31 cellular contexts compared by ENCODE assay signal in the genomic region with DNA sequence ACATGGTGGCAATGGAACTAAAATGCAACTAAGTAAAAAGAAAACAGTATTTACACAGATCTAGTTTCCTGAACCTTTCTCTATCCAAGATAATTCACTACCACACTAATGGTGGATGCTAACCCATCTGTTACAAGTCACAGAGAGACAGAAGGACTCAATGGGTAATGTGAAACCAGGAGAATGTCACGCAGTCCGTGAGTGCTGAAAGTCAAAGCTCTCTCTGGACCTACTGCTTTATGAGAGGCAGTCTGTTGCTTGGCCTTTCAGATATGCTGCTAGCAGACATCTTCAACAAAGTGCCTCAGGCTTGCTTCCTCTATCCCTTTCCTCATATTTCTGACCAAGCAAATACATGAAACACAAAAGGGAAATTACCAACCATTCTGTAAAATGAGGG.
DNase-seq lines count a peak whose midpoint lies in the region; ATAC-seq, FAIRE-seq and TF ChIP-seq lines count a peak whose summit lies in the region.
"Had no signal": no experiment of that assay in that cellular context is flagged by ENCODE, and none has a peak within 500 bp of the region (broad histone marks: within the 10 kb centered on the region; RNA-seq: fewer than 3 reads in every experiment).

No MANE protein-coding gene starts in this region.

- H3K36me3 Mint-ChIP-seq in progenitor cell of endocrine pancreas (ENCODE audit: insufficient read depth), result peaks cover 48% of the 10 kb centered on the region

- H3K4me3 Mint-ChIP-seq in progenitor cell of endocrine pancreas (ENCODE audit: low read depth), result no peak overlapping the region
- H3K4me3 Mint-ChIP-seq: activated T-helper 17 cell treated with anti-CD3 and anti-CD28 coated beads, Interleukin-2, amount 50 U/mL, for 72 hours; immature natural killer cell; memory B cell; T-helper 1 cell treated with Interleukin-12 subunit alpha and Interleukin-12 subunit beta and Interleukin-4 antibody, amounts not matched to agents 30 μg/mL and 1 μg/mL, for 36 hours had no signal

- no peak overlapping the region for H3K4me2 ChIP-seq in DND-41 (ENCODE audit: insufficient read depth, low read length)
- H3K4me2 ChIP-seq: PC-9 had no signal

- FAIRE-seq in islet of Langerhans (lab: Jason Lieb, UNC), result peak; percentile 89
- FAIRE-seq: endothelial cell of umbilical vein, TTC549 had no signal

- peaks cover 27% of the 10 kb centered on the region for H3K4me1 Mint-ChIP-seq in progenitor cell of endocrine pancreas (ENCODE audit: low read depth)
- H3K4me1 Mint-ChIP-seq: activated T-helper 17 cell treated with anti-CD3 and anti-CD28 coated beads, Interleukin-2, amount 50 U/mL, for 72 hours; immature natural killer cell; memory B cell had no signal

- H3K27me3 ChIP-seq in DND-41 (ENCODE audit: insufficient read depth, low read length, poor library complexity), result no peaks in the 10 kb centered on the region
- H3K27me3 ChIP-seq: BLaER1 treated with 17β-estradiol and CSF1 and Interleukin-3, amounts not matched to agents 10 nM and 100 nM; breast epithelium; gastroesophageal sphincter; left lung; tibial artery had no signal

- no peak overlapping the region for H3K4me3 ChIP-seq in DND-41 (ENCODE audit: low read depth in 1 of 2, low read length in 2 of 2)
- H3K4me3 ChIP-seq: BLaER1 treated with 17β-estradiol and CSF1 and Interleukin-3, amounts not matched to agents 10 nM and 100 nM; breast epithelium; gastroesophageal sphincter; left lung; PC-9; tibial artery had no signal

- H4K20me1 ChIP-seq in DND-41 (ENCODE audit: insufficient read depth, low read length), result no peaks in the 10 kb centered on the region
- H4K20me1 ChIP-seq: BLaER1 treated with 17β-estradiol and CSF1 and Interleukin-3, amounts not matched to agents 10 nM and 100 nM had no signal

- H2AFZ ChIP-seq in DND-41 (ENCODE audit: low read depth, low read length), result peak overlapping the region; percentile 36; the same call in 1 of the 2 replicates
- H2AFZ ChIP-seq: PC-9 had no signal

- no peak for DNase-seq in DND-41
- peak; percentile 19 for DNase-seq in MV-4-11 (lab: John Stamatoyannopoulos, UW)
- no peak for DNase-seq in progenitor cell of endocrine pancreas (ENCODE audit: low spot score, unreplicated experiment)
- no peak for DNase-seq in cortex of kidney (lab: John Stamatoyannopoulos, UW)
- DNase-seq: activated CD4-positive, alpha-beta T cell treated with anti-CD3 and anti-CD28 coated beads, Interleukin-2, amount 50 U/mL, for 48 hours; activated CD8-positive, alpha-beta memory T cell treated with anti-CD3 and anti-CD28 coated beads, Interleukin-2, amount 50 U/mL, for 48 hours; anterior cingulate cortex; DMS53; hippocampal formation; immature natural killer cell; left lung; NCI-H1048; NCI-H1694; NCI-H526; PC-9; stimulated activated CD4-positive, alpha-beta T cell treated with anti-CD3 and anti-CD28 coated beads, Interleukin-4, amount 100 ng/mL, for 24 hours; tibial artery had no signal

- no peak for ATAC-seq in DND-41 (ENCODE audit: insufficient read depth, low read depth)
- ATAC-seq in GM21367 (IDR thresholded peaks at IDR 0.05; ENCODE audit: unreplicated experiment), result no peak
- ATAC-seq in HG03469 (IDR thresholded peaks at IDR 0.05; ENCODE audit: unreplicated experiment), result no peak
- ATAC-seq: activated naive CD4-positive, alpha-beta T cell treated with anti-CD3 and anti-CD28 coated beads, Interleukin-2, amount 50 U/mL, for 72 hours; activated T-helper 17 cell treated with anti-CD3 and anti-CD28 coated beads, Interleukin-2, amount 50 U/mL, for 72 hours; gastroesophageal sphincter; left lung; Right ventricle myocardium inferior; SK-N-SH treated with all-trans-retinoic acid at 6 μM for 48 hours had no signal

- H3K4me1 ChIP-seq in DND-41 (ENCODE audit: insufficient read depth, low read length), result peaks cover 4% of the 10 kb centered on the region; the same call in 1 of the 2 replicates
- H3K4me1 ChIP-seq: breast epithelium, gastroesophageal sphincter, left lung had no signal

- H3K27ac ChIP-seq in DND-41 (ENCODE audit: low read length), result no peak overlapping the region
- H3K27ac ChIP-seq: breast epithelium, gastroesophageal sphincter, left lung, PC-9, tibial artery had no signal

- H3K27ac Mint-ChIP-seq in progenitor cell of endocrine pancreas, result peak overlapping the region; percentile 45
- H3K27ac Mint-ChIP-seq: immature natural killer cell; memory B cell; T-helper 1 cell treated with Interleukin-12 subunit alpha and Interleukin-12 subunit beta and Interleukin-4 antibody, amounts not matched to agents 30 μg/mL and 1 μg/mL, for 36 hours had no signal

- no peaks in the 10 kb centered on the region for H3K36me3 ChIP-seq in DND-41 (ENCODE audit: insufficient read depth, low read length)
- H3K36me3 ChIP-seq: breast epithelium had no signal

- no peaks in the 10 kb centered on the region for H3K79me2 ChIP-seq in DND-41 (ENCODE audit: insufficient read depth, low read length)

- TF ChIP-seq CTCF in DND-41 (IDR thresholded peaks at IDR 0.05; ENCODE audit: borderline replicate concordance, extremely low read depth, low read length, poor library complexity, severe bottlenecking) (no peak), progenitor cell of endocrine pancreas (IDR thresholded peaks at IDR 0.05; ENCODE audit: unreplicated experiment) (no peak)

- H3K9ac ChIP-seq in DND-41 (ENCODE audit: low read depth, low read length), result no peak overlapping the region
- H3K9ac ChIP-seq: BLaER1 treated with 17β-estradiol and CSF1 and Interleukin-3, amounts not matched to agents 10 nM and 100 nM had no signal

- peaks cover 4% of the 10 kb centered on the region for H3K9me3 Mint-ChIP-seq in progenitor cell of endocrine pancreas (ENCODE audit: low read depth)
- H3K9me3 Mint-ChIP-seq: activated naive CD4-positive, alpha-beta T cell treated with anti-CD3 and anti-CD28 coated beads, Interleukin-2, amount 50 U/mL, for 72 hours; activated T-helper 17 cell treated with anti-CD3 and anti-CD28 coated beads, Interleukin-2, amount 50 U/mL, for 72 hours; immature natural killer cell; memory B cell; T-helper 1 cell treated with Interleukin-12 subunit alpha and Interleukin-12 subunit beta and Interleukin-4 antibody, amounts not matched to agents 30 μg/mL and 1 μg/mL, for 36 hours had no signal

- H3K27me3 Mint-ChIP-seq in progenitor cell of endocrine pancreas, result no peaks in the 10 kb centered on the region
- H3K27me3 Mint-ChIP-seq: activated T-helper 17 cell treated with anti-CD3 and anti-CD28 coated beads, Interleukin-2, amount 50 U/mL, for 72 hours; memory B cell had no signal

- no peaks in the 10 kb centered on the region for H3K9me3 ChIP-seq in DND-41 (ENCODE audit: insufficient read depth, low read length, severe bottlenecking)
- H3K9me3 ChIP-seq: breast epithelium, gastroesophageal sphincter, left lung, tibial artery had no signal
